In genomic region chr10:74825371-74826141, GRCh38 we compare ENCODE assay signal across 8 cellular contexts. TPM values are rescaled to one million over a fixed set of nuclear protein-coding genes. Genes with fewer than 3 reads are reported as not detected.
DNase-seq lines count a peak whose midpoint lies in the region; ATAC-seq and TF ChIP-seq lines count a peak whose summit lies in the region.

No MANE protein-coding gene starts in this region.

- H3K36me3 ChIP-seq in H7 (replicated peaks; ENCODE audit: control insufficient read depth, insufficient read depth, low read length) (no peaks in the 10 kb centered on the region), OCI-LY1 (ENCODE audit: insufficient read depth, low read length) (peaks cover 5% of the 10 kb centered on the region), psoas muscle (ENCODE audit: insufficient read depth in 1 of 2, low read depth in 1 of 2) (no peaks in the 10 kb centered on the region)

- POLR2A ChIA-PET in GM10248 (lab: Yijun Ruan, JAX), result interaction anchor here (0.6 to 1.2 kb wide), 11 partner anchors 24 to 1729 kb away, joined by 3 to 8 read pairs (median 4); no protein-coding TSS in a partner anchor

- H3K27me3 ChIP-seq in H7 (ENCODE audit: control insufficient read depth, insufficient read depth, low read length) (no peaks in the 10 kb centered on the region), OCI-LY1 (ENCODE audit: insufficient read depth, low read length) (no peaks in the 10 kb centered on the region), psoas muscle (ENCODE audit: insufficient read depth in 3 of 3, low read length in 2 of 3) (no peaks in the 10 kb centered on the region)

- no peaks in the 10 kb centered on the region for H3K9me2 ChIP-seq in OCI-LY1 (ENCODE audit: low read depth, low read length)

- H3K27ac ChIP-seq in OCI-LY1 (ENCODE audit: low read depth, low read length, poor library complexity, severe bottlenecking), result peak overlapping the region; percentile 68
- H3K27ac ChIP-seq in psoas muscle, result peak overlapping the region; percentile 88

- peak overlapping the region; percentile 90 for H3K4me2 ChIP-seq in OCI-LY1 (ENCODE audit: low read length)

- 0 out of 2 replicates have a peak, but pooled peaks cover 6% of the 10 kb centered on the region for H3F3A ChIP-seq in OCI-LY1 (ENCODE audit: insufficient read depth, low read length)

- no peaks in the 10 kb centered on the region for H3K9me3 ChIP-seq in OCI-LY1 (ENCODE audit: low read length)
- H3K9me3 ChIP-seq in psoas muscle, result no peaks in the 10 kb centered on the region

- 0 to 1% (median 0%) methylated on average over 42 to 89 of the region's 89 CpGs for WGBS in psoas muscle, 3 donors

- peaks cover 32% of the 10 kb centered on the region for H3K79me2 ChIP-seq in OCI-LY1 (ENCODE audit: insufficient read depth, low read length)

- H3K27me3 Mint-ChIP-seq in activated naive CD8-positive, alpha-beta T cell treated with anti-CD3 and anti-CD28 coated beads for 36 hours, result no peaks in the 10 kb centered on the region

- no peak for TF ChIP-seq CTCF in OCI-LY1 (IDR thresholded peaks at IDR 0.05; ENCODE audit: low read length)
- TF ChIP-seq CTCF in psoas muscle (IDR thresholded peaks at IDR 0.05), result no peak
- no peak for TF ChIP-seq CTCF in GM10248 (IDR thresholded peaks at IDR 0.05; ENCODE audit: control extremely low read depth, extremely low read depth, low read depth, missing control alignments)

- intact Hi-C loops in left cardiac atrium (cut with DNase I), result loop anchor here in 1 of 2 donors (10.0 kb wide), 2 partner anchors 231 to 279 kb away; a partner anchor contains a TSS
- intact Hi-C loops in psoas muscle (cut with DNase I), result loop anchor here in 1 of 2 donors (5.0 to 10.0 kb wide), 2 partner anchors 162 to 409 kb away; partner anchors contain the start of gene COMTD1

- peaks cover 53% of the 10 kb centered on the region for H3K4me1 Mint-ChIP-seq in activated naive CD8-positive, alpha-beta T cell treated with anti-CD3 and anti-CD28 coated beads for 36 hours

- H3K9ac ChIP-seq in OCI-LY1 (ENCODE audit: low read length), result peak overlapping the region; percentile 89

- DNase-seq in D341Med (ENCODE audit: low spot score), result peak; percentile 74
- DNase-seq in H7, result peak; percentile 86
- DNase-seq in activated naive CD8-positive, alpha-beta T cell treated with anti-CD3 and anti-CD28 coated beads for 36 hours, result peak; percentile 60
- DNase-seq in left cardiac atrium, result no peak
- DNase-seq in psoas muscle, result no peak
- no peak for DNase-seq in GM10248 (ENCODE audit: extremely low spot score)
- no peak for DNase-seq in NCI-H128 (lab: John Stamatoyannopoulos, UW; ENCODE audit: unreplicated experiment)

- H3K4me3 Mint-ChIP-seq in activated naive CD8-positive, alpha-beta T cell treated with anti-CD3 and anti-CD28 coated beads for 36 hours, result peak overlapping the region; percentile 94

- H3K4me1 ChIP-seq in OCI-LY1 (ENCODE audit: insufficient read depth, low read length, severe bottlenecking) (peaks cover 36% of the 10 kb centered on the region), psoas muscle (peaks cover 48% of the 10 kb centered on the region)

- peaks cover 21% of the 10 kb centered on the region for H3K36me3 Mint-ChIP-seq in activated naive CD8-positive, alpha-beta T cell treated with anti-CD3 and anti-CD28 coated beads for 36 hours

- CTCF ChIA-PET in GM10248 (lab: Yijun Ruan, JAX), result interaction anchor here (0.8 to 1.8 kb wide), 2 partner anchors 72 to 87 kb away, joined by 3 to 4 read pairs; no protein-coding TSS in a partner anchor

- H3K4me3 ChIP-seq in H7 (ENCODE audit: insufficient read depth, low read depth, low read length), result peak overlapping the region; percentile 94
- peak overlapping the region; percentile 79 for H3K4me3 ChIP-seq in OCI-LY1 (ENCODE audit: low read depth, low read length, poor library complexity, severe bottlenecking)
- H3K4me3 ChIP-seq in psoas muscle, result peak overlapping the region; percentile 95

- H3K9me3 Mint-ChIP-seq in activated naive CD8-positive, alpha-beta T cell treated with anti-CD3 and anti-CD28 coated beads for 36 hours, result peaks cover 3% of the 10 kb centered on the region

- H4K20me1 ChIP-seq in OCI-LY1 (ENCODE audit: insufficient read depth, low read length), result no peaks in the 10 kb centered on the region

- no peak overlapping the region for H2AFZ ChIP-seq in OCI-LY1 (ENCODE audit: low read length)

- ATAC-seq in left cardiac atrium, result peak; percentile 29 to 36
- ATAC-seq in psoas muscle, result peak; percentile 32 to 50 (median 38)

- H3K27ac Mint-ChIP-seq in activated naive CD8-positive, alpha-beta T cell treated with anti-CD3 and anti-CD28 coated beads for 36 hours, result peak overlapping the region; percentile 91

RNA-seq across cellular contexts. Expression of gene KAT6B, which starts 0.8 kb away (rescaled TPM):
- 5.2 and 11.2 TPM in 2 replicates for total RNA-seq in H7 (2014; rRNA removed; shearing (Covaris generic))
- total RNA-seq in activated naive CD8-positive, alpha-beta T cell treated with anti-CD3 and anti-CD28 coated beads for 36 hours, result 10 to 100 TPM; 22.2 to 23.4 TPM
- total RNA-seq in left cardiac atrium (10 to 100 TPM; 25.2 to 37.0 TPM), psoas muscle (10 to 100 TPM; 16.9 to 21.3 (median 18.8) TPM)
- polyA plus RNA-seq in psoas muscle, result 1 to 10 TPM; 2.1 to 7.2 (median 5.0) TPM

Comparison
In these comparisons a context has a peak if more than half of its experiments do, and no peak if none do; other contexts are left out.
1. DNase-seq: peak in D341Med (single experiment), H7 (single experiment) and activated naive CD8-positive, alpha-beta T cell treated with anti-CD3 and anti-CD28 coated beads for 36 hours (single experiment); none in left cardiac atrium (single experiment), psoas muscle (0 of 2), GM10248 (single experiment) and NCI-H128 (single experiment).
2. Peak in every context shown above with its lines, with median percentiles within 50 percentile points of each other: H3K4me3 ChIP-seq.